Comparison of ENCODE assay signal across 8 cellular contexts in genomic region chr1:23344111-23344986, GRCh38. TPM values are rescaled to one million over a fixed set of nuclear protein-coding genes. Genes with fewer than 3 reads are reported as not detected.
DNase-seq lines count a peak whose midpoint lies in the region; TF ChIP-seq lines count a peak whose summit lies in the region.

HNRNPR (minus strand) TSS chr1:23344284; CDS start chr1:23341008, 3,276 bp downstream.

- peak within 1 kb of the TSS; percentile 84 for H3K4me3 ChIP-seq in neuron (ENCODE audit: low read length)
- peak within 1 kb of the TSS; percentile 67 to 85 (median 76) for H3K4me3 ChIP-seq in subcutaneous abdominal adipose tissue (ENCODE audit: low read depth in 1 of 5, low read length in 5 of 5)

- peak within 1 kb of the TSS; percentile 96 for H3K27ac ChIP-seq in subcutaneous abdominal adipose tissue (ENCODE audit: low read depth, low read length)

- CTCF ChIA-PET in HEK293T (lab: Yijun Ruan, JAX): interaction anchor here (0.7 to 1.5 kb wide), 5 partner anchors 24 to 305 kb away, joined by 3 to 8 read pairs (median 5); no protein-coding TSS in a partner anchor

- H3K36me3 ChIP-seq in neuron (ENCODE audit: insufficient read depth, low read length): peaks cover 3% of the 10 kb centered on the region
- H3K36me3 ChIP-seq in subcutaneous abdominal adipose tissue (ENCODE audit: control insufficient read depth in 5 of 5, insufficient read depth in 5 of 5, low read length in 5 of 5): no peaks in the 10 kb centered on the region

- no peaks in the 10 kb centered on the region for H3K27me3 ChIP-seq in neuron (ENCODE audit: insufficient read depth, low read length)
- no peaks in the 10 kb centered on the region for H3K27me3 ChIP-seq in subcutaneous abdominal adipose tissue (ENCODE audit: control insufficient read depth in 5 of 5, insufficient read depth in 4 of 5, low read length in 5 of 5)

- H3K9ac ChIP-seq in subcutaneous abdominal adipose tissue (ENCODE audit: low read length in 5 of 5): peak within 1 kb of the TSS; percentile 79 to 95 (median 91)

- POLR2A ChIA-PET in HEK293T (lab: Yijun Ruan, JAX): interaction anchor here (0.5 to 3.0 kb wide), 40 partner anchors 9 to 1273 kb away, joined by 3 to 97 read pairs (median 4); partner anchors contain the start of genes ASAP3, E2F2, HTR1D and ID3

- DNase-seq in GM03348 (ENCODE audit: low spot score) (peak; percentile 99), HEK293T (ENCODE audit: extremely low spot score) (peak; percentile 96), MV-4-11 (lab: John Stamatoyannopoulos, UW) (peak; percentile 99), SK-MEL-5 (ENCODE audit: low read depth, low spot score) (peak; percentile 99), foreskin melanocyte (peak; percentile 100)
- peak; percentile 99 for DNase-seq in activated naive CD4-positive, alpha-beta T cell treated with Interleukin-2 at 50 U/mL for 16 hours

- peak within 1 kb of the TSS; percentile 52 for H2AFZ ChIP-seq in neuron (ENCODE audit: low read depth, low read length)

- in situ Hi-C loops in SK-MEL-5 (cut with HindIII; ENCODE audit: low pct_unique_long_range_greater_than_20kb, low sequenced_read_pairs): no loop called here

- peaks cover 30% of the 10 kb centered on the region for H3K4me1 ChIP-seq in neuron (ENCODE audit: insufficient read depth, low read length)
- peaks cover 0 to 44% (median 42%) of the 10 kb centered on the region in 5 donors for H3K4me1 ChIP-seq in subcutaneous abdominal adipose tissue (ENCODE audit: control insufficient read depth in 5 of 5, insufficient read depth in 5 of 5, low read length in 5 of 5)

- no peaks in the 10 kb centered on the region for H3K9me3 ChIP-seq in neuron (ENCODE audit: low read length)
- no peaks in the 10 kb centered on the region for H3K9me3 ChIP-seq in subcutaneous abdominal adipose tissue (ENCODE audit: control insufficient read depth in 5 of 5, low read length in 5 of 5)

TF ChIP-seq in HEK293T, 16 proteins besides CTCF, POLR2A, EP300 and RAD21:
- TF ChIP-seq SUZ12 (IDR thresholded peaks at IDR 0.05) (no peak), L3MBTL2 (conservative IDR thresholded peaks at IDR 0.05) (peak; percentile 85), BHLHE40 (IDR thresholded peaks at IDR 0.05; ENCODE audit: borderline replicate concordance) (no peak), TARDBP (IDR thresholded peaks at IDR 0.05) (no peak), ELF4 (IDR thresholded peaks at IDR 0.05) (peak; percentile 56; the same call in 1 of the 2 replicates), FOXK2 (IDR thresholded peaks at IDR 0.05) (no peak), LEF1 (IDR thresholded peaks at IDR 0.05; ENCODE audit: borderline replicate concordance) (no peak), FOXM1 (IDR thresholded peaks at IDR 0.05; ENCODE audit: borderline replicate concordance) (peak; percentile 47; the same call in 1 of the 2 replicates), CTBP1 (IDR thresholded peaks at IDR 0.05; ENCODE audit: borderline replicate concordance) (peak; percentile 9; the same call in 1 of the 2 replicates), HDGF (IDR thresholded peaks at IDR 0.05; ENCODE audit: borderline replicate concordance) (peak; percentile 82; the same call in 1 of the 2 replicates), NFRKB (IDR thresholded peaks at IDR 0.05) (0 out of 2 replicates have a peak, but pooled peaks have one; percentile 21)
- TF ChIP-seq, protein P1, sequence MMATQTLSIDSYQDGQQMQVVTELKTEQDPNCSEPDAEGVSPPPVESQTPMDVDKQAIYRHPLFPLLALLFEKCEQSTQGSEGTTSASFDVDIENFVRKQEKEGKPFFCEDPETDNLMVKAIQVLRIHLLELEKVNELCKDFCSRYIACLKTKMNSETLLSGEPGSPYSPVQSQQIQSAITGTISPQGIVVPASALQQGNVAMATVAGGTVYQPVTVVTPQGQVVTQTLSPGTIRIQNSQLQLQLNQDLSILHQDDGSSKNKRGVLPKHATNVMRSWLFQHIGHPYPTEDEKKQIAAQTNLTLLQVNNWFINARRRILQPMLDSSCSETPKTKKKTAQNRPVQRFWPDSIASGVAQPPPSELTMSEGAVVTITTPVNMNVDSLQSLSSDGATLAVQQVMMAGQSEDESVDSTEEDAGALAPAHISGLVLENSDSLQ (IDR thresholded peaks at IDR 0.05): peak; percentile 99

RNA-seq across cellular contexts. Expression of gene HNRNPR, which starts in this region (rescaled TPM):
- total RNA-seq in SK-MEL-5 (2014; rRNA removed; shearing (Covaris generic)): 101 and 110 TPM in 2 replicates
- 136 and 162 TPM in 2 replicates for polyA plus RNA-seq in SK-MEL-5 (2015; cell fraction: cytosol; rRNA removed)
- 52.7 and 55.8 TPM in 2 replicates for polyA plus RNA-seq in SK-MEL-5 (2015; cell fraction: nucleus; rRNA removed)

Comparison
In these comparisons a context has a peak if more than half of its experiments do, and no peak if none do; other contexts are left out.
1. Peak in every context shown above with its lines: DNase-seq, H3K4me3 ChIP-seq and H3K27ac ChIP-seq.